15 cellular contexts compared by ENCODE assay signal in genomic region chrX:288561-288991, GRCh38.
"Had no signal": no experiment of that assay in that cellular context is flagged by ENCODE, and none has a peak within 500 bp of the region (broad histone marks: within the 10 kb centered on the region; RNA-seq: fewer than 3 reads in every experiment).

No MANE protein-coding gene starts in this region.

- DNase-seq: activated CD4-positive, CD25-positive, alpha-beta regulatory T cell treated with anti-CD3 and anti-CD28 coated beads, Interleukin-2, amount 50 U/mL, for 72 hours; activated naive CD4-positive, alpha-beta T cell treated with anti-CD3 and anti-CD28 coated beads for 36 hours; activated T-cell treated with anti-CD3 and anti-CD28 coated beads for 4 hours; effector CD4-positive, alpha-beta T cell; islet precursor cell; stimulated activated CD4-positive, alpha-beta T cell treated with anti-CD3 and anti-CD28 coated beads, Interleukin-4, amount 100 ng/mL, for 1 hour; testis had no signal

- ATAC-seq: activated T-helper 17 cell treated with anti-CD3 and anti-CD28 coated beads, Interleukin-2, amount 50 U/mL, for 72 hours; naive thymus-derived CD4-positive, alpha-beta T cell had no signal

- H3K4me1 ChIP-seq: prostate gland, testis had no signal

- H3K9me3 ChIP-seq: prostate gland, testis had no signal

- H3K27me3 ChIP-seq: cardiac muscle cell, testis had no signal

- H3K4me3 Mint-ChIP-seq: activated naive CD4-positive, alpha-beta T cell treated with anti-CD3 and anti-CD28 coated beads for 36 hours; activated T-helper 17 cell treated with anti-CD3 and anti-CD28 coated beads, Interleukin-2, amount 50 U/mL, for 72 hours; naive thymus-derived CD4-positive, alpha-beta T cell; stimulated activated naive CD8-positive, alpha-beta T cell treated with anti-CD3 and anti-CD28 coated beads, Interleukin-15, Interleukin-2, amounts not matched to agents 100 ng/mL and 50 ng/mL, for 24 hours had no signal

- H3K4me3 ChIP-seq: cardiac muscle cell, coronary artery, prostate gland, testis had no signal

- H3K27ac Mint-ChIP-seq: activated naive CD4-positive, alpha-beta T cell treated with anti-CD3 and anti-CD28 coated beads for 36 hours; activated T-helper 17 cell treated with anti-CD3 and anti-CD28 coated beads, Interleukin-2, amount 50 U/mL, for 72 hours; stimulated activated naive CD8-positive, alpha-beta T cell treated with anti-CD3 and anti-CD28 coated beads, Interleukin-15, Interleukin-2, amounts not matched to agents 100 ng/mL and 50 ng/mL, for 24 hours had no signal

- H3K36me3 ChIP-seq: prostate gland had no signal

- FAIRE-seq: frontal cortex, urothelium cell line had no signal

- H3K9me3 Mint-ChIP-seq: activated naive CD4-positive, alpha-beta T cell treated with anti-CD3 and anti-CD28 coated beads for 36 hours; activated T-helper 17 cell treated with anti-CD3 and anti-CD28 coated beads, Interleukin-2, amount 50 U/mL, for 72 hours; naive thymus-derived CD4-positive, alpha-beta T cell; stimulated activated naive CD8-positive, alpha-beta T cell treated with anti-CD3 and anti-CD28 coated beads, Interleukin-15, Interleukin-2, amounts not matched to agents 100 ng/mL and 50 ng/mL, for 24 hours had no signal

- H3K27me3 Mint-ChIP-seq: activated T-helper 17 cell treated with anti-CD3 and anti-CD28 coated beads, Interleukin-2, amount 50 U/mL, for 72 hours; naive thymus-derived CD4-positive, alpha-beta T cell; stimulated activated naive CD8-positive, alpha-beta T cell treated with anti-CD3 and anti-CD28 coated beads, Interleukin-15, Interleukin-2, amounts not matched to agents 100 ng/mL and 50 ng/mL, for 24 hours had no signal

- H3K27ac ChIP-seq: cardiac muscle cell, coronary artery, prostate gland, testis had no signal
